31 cellular contexts compared by ENCODE assay signal in the genomic region with DNA sequence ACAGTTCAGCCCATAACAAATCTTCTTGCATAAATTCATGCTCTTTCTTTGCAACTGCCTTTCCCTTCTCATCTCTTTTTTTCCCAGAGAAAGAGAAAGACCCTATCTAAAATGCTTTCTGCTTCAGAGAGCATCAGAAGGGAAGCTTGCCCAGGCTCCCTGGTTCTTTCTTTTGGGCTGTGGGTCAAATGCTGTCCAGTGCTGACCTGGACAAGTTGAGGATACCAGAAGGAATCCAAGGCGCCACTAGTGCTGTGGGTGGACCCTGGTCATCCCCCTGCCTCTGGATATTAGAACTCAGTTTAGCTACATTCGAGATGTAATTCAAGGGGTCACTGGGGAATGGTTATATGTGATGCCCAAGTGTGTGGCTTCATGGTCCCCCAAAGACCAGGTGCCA.
"Had no signal": no experiment of that assay in that cellular context is flagged by ENCODE, and none has a peak within 500 bp of the region (broad histone marks: within the 10 kb centered on the region; RNA-seq: fewer than 3 reads in every experiment).

No MANE protein-coding gene starts in this region.

- H3K27ac ChIP-seq: adrenal gland, body of pancreas, epithelial cell of prostate, esophagus squamous epithelium, gastroesophageal sphincter, WERI-Rb-1 had no signal

- H3K4me1 Mint-ChIP-seq: activated B cell treated with CpG ODN at 0.5 μM for 24 hours; activated naive CD4-positive, alpha-beta T cell treated with anti-CD3 and anti-CD28 coated beads, Interleukin-2, amount 50 U/mL, for 24 hours; activated naive CD8-positive, alpha-beta T cell treated with anti-CD3 and anti-CD28 coated beads for 36 hours; activated naive CD8-positive, alpha-beta T cell treated with anti-CD3 and anti-CD28 coated beads, Interleukin-2, amount 50 U/mL, for 24 hours; activated T-helper 17 cell treated with anti-CD3 and anti-CD28 coated beads, Interleukin-2, amount 50 U/mL, for 72 hours; T-helper 17 cell had no signal

- H3K9me3 ChIP-seq: adrenal gland, body of pancreas, esophagus squamous epithelium, gastroesophageal sphincter had no signal

- H3K4me3 ChIP-seq: adrenal gland, body of pancreas, esophagus squamous epithelium, gastroesophageal sphincter had no signal

- H3K27me3 ChIP-seq: adrenal gland, body of pancreas, gastroesophageal sphincter had no signal

- H3K36me3 Mint-ChIP-seq: activated naive CD4-positive, alpha-beta T cell treated with anti-CD3 and anti-CD28 coated beads, Interleukin-2, amount 50 U/mL, for 24 hours; activated naive CD8-positive, alpha-beta T cell treated with anti-CD3 and anti-CD28 coated beads for 36 hours had no signal

- H3K4me1 ChIP-seq: esophagus squamous epithelium had no signal

- H3K4me3 Mint-ChIP-seq: activated B cell treated with CpG ODN at 0.5 μM for 24 hours; activated CD8-positive, alpha-beta T cell treated with anti-CD3 and anti-CD28 coated beads for 36 hours; activated naive CD4-positive, alpha-beta T cell treated with anti-CD3 and anti-CD28 coated beads for 36 hours; activated naive CD4-positive, alpha-beta T cell treated with anti-CD3 and anti-CD28 coated beads, Interleukin-2, amount 50 U/mL, for 24 hours; activated naive CD8-positive, alpha-beta T cell treated with anti-CD3 and anti-CD28 coated beads for 36 hours; activated naive CD8-positive, alpha-beta T cell treated with anti-CD3 and anti-CD28 coated beads, Interleukin-2, amount 50 U/mL, for 24 hours; activated T-cell treated with anti-CD3 and anti-CD28 coated beads, Interleukin-2, amount 50 U/mL, for 4 hours; activated T-helper 17 cell treated with anti-CD3 and anti-CD28 coated beads, Interleukin-2, amount 50 U/mL, for 72 hours; T-helper 17 cell; T-helper 2 cell treated with Interferon-gamma antibody and Interleukin-4, amounts not matched to agents 5 μg/mL and 100 μg/mL, for 36 hours had no signal

- H3K9me3 Mint-ChIP-seq: activated B cell treated with CpG ODN at 0.5 μM for 24 hours; activated CD8-positive, alpha-beta T cell treated with anti-CD3 and anti-CD28 coated beads for 36 hours; activated naive CD4-positive, alpha-beta T cell treated with anti-CD3 and anti-CD28 coated beads for 36 hours; activated naive CD4-positive, alpha-beta T cell treated with anti-CD3 and anti-CD28 coated beads, Interleukin-2, amount 50 U/mL, for 24 hours; activated naive CD8-positive, alpha-beta T cell treated with anti-CD3 and anti-CD28 coated beads for 36 hours; activated naive CD8-positive, alpha-beta T cell treated with anti-CD3 and anti-CD28 coated beads, Interleukin-2, amount 50 U/mL, for 24 hours; activated T-cell treated with anti-CD3 and anti-CD28 coated beads, Interleukin-2, amount 50 U/mL, for 4 hours; activated T-helper 17 cell treated with anti-CD3 and anti-CD28 coated beads, Interleukin-2, amount 50 U/mL, for 72 hours; T-helper 2 cell treated with Interferon-gamma antibody and Interleukin-4, amounts not matched to agents 5 μg/mL and 100 μg/mL, for 36 hours had no signal

- H3K27ac Mint-ChIP-seq: activated B cell treated with CpG ODN at 0.5 μM for 24 hours; activated CD8-positive, alpha-beta T cell treated with anti-CD3 and anti-CD28 coated beads for 36 hours; activated naive CD4-positive, alpha-beta T cell treated with anti-CD3 and anti-CD28 coated beads for 36 hours; activated naive CD8-positive, alpha-beta T cell treated with anti-CD3 and anti-CD28 coated beads for 36 hours; activated naive CD8-positive, alpha-beta T cell treated with anti-CD3 and anti-CD28 coated beads, Interleukin-2, amount 50 U/mL, for 24 hours; activated T-helper 17 cell treated with anti-CD3 and anti-CD28 coated beads, Interleukin-2, amount 50 U/mL, for 72 hours; T-helper 17 cell; T-helper 2 cell treated with Interferon-gamma antibody and Interleukin-4, amounts not matched to agents 5 μg/mL and 100 μg/mL, for 36 hours had no signal

- DNase-seq: activated B cell treated with CpG ODN at 0.5 μM for 24 hours; activated CD4-positive, alpha-beta T cell treated with anti-CD3 and anti-CD28 coated beads for 48 hours; activated CD4-positive, alpha-beta T cell treated with anti-CD3 and anti-CD28 coated beads, Interleukin-2, amount 50 U/mL, for 1 hour; activated CD4-positive, alpha-beta T cell treated with anti-CD3 and anti-CD28 coated beads, Interleukin-2, amount 50 U/mL, for 48 hours; activated CD8-positive, alpha-beta memory T cell treated with anti-CD3 and anti-CD28 coated beads for 24 hours; activated CD8-positive, alpha-beta T cell treated with anti-CD3 and anti-CD28 coated beads for 36 hours; activated effector memory CD4-positive, alpha-beta T cell treated with Interleukin-2 at 50 U/mL for 16 hours; activated naive CD4-positive, alpha-beta T cell treated with anti-CD3 and anti-CD28 coated beads for 36 hours; activated naive CD8-positive, alpha-beta T cell treated with anti-CD3 and anti-CD28 coated beads for 36 hours; activated naive CD8-positive, alpha-beta T cell treated with anti-CD3 and anti-CD28 coated beads, Interleukin-2, amount 50 U/mL, for 24 hours; activated T-cell treated with anti-CD3 and anti-CD28 coated beads, Interleukin-2, amount 50 U/mL, for 4 hours; amygdala; aorta; body of pancreas; caudate nucleus; cortex of kidney; dermis blood vessel endothelial cell; effector CD4-positive, alpha-beta T cell; esophagus squamous epithelium; foreskin melanocyte; T-helper 1 cell; T-helper 17 cell; T1000; WERI-Rb-1 had no signal

- H3K36me3 ChIP-seq: adrenal gland, esophagus squamous epithelium, gastroesophageal sphincter, WERI-Rb-1 had no signal

- H3K27me3 Mint-ChIP-seq: activated naive CD4-positive, alpha-beta T cell treated with anti-CD3 and anti-CD28 coated beads, Interleukin-2, amount 50 U/mL, for 24 hours; activated naive CD8-positive, alpha-beta T cell treated with anti-CD3 and anti-CD28 coated beads for 36 hours had no signal

- ATAC-seq: activated CD4-positive, CD25-positive, alpha-beta regulatory T cell treated with anti-CD3 and anti-CD28 coated beads, Interleukin-2, amount 50 U/mL, for 24 hours; activated CD8-positive, alpha-beta T cell treated with anti-CD3 and anti-CD28 coated beads for 36 hours; activated naive CD8-positive, alpha-beta T cell treated with anti-CD3 and anti-CD28 coated beads, Interleukin-2, amount 50 U/mL, for 24 hours; activated T-cell treated with anti-CD3 and anti-CD28 coated beads, Interleukin-2, amount 50 U/mL, for 4 hours; activated T-helper 17 cell treated with anti-CD3 and anti-CD28 coated beads, Interleukin-2, amount 50 U/mL, for 72 hours; body of pancreas; gastroesophageal sphincter; T-helper 17 cell had no signal
